8 cellular contexts compared by ENCODE assay signal in the genomic region with DNA sequence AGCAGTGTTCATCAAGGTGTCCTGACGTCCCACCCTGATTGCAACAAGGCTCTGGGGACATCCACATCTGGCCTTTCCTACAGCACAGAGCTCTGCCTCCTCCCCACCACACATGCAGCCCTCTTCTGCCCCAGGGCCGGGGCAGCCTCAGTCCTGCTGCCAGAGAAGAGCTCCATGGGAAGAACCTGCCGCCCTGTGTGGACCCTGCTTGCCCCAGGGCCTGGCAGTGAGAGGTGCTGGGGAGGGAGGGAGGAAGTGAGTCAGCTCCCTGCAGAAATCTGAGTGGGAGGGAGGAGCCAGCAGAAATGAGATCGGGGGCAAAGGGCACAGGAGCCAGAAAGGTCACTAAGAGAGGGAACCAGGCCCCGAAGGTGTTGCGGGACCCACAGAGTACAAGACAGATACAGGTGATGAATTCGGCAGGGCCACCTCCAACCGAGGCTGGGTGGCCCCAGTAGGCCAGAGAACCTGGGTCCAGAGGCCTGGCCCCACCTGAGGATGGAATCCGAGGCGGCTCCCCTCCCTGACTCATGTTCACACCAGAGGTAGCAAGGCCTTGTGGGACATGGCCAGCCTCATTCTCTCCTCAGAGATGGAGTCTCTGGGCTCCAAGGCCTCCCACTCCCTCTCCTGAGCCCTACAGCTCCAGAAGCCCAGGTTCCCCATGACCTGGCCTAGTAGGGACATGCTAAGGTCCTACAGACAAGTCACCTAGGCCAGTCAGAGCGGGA. TPM values are rescaled to one million over a fixed set of nuclear protein-coding genes. Genes with fewer than 3 reads are reported as not detected.
DNase-seq lines count a peak whose midpoint lies in the region; TF ChIP-seq lines count a peak whose summit lies in the region.

No MANE protein-coding gene starts in this region.

- DNase-seq in NCI-H460 (ENCODE audit: extremely low read depth, low read depth) (peak; percentile 62), fibroblast of villous mesenchyme (ENCODE audit: low read depth) (peak; percentile 55), hepatic stellate cell (ENCODE audit: low spot score) (no peak), NCI-H2227 treated with DMSO at 0.1 percent for 48 hours (lab: John Stamatoyannopoulos, UW) (no peak), testis (no peak)
- DNase-seq in activated T-cell treated with anti-CD3 and anti-CD28 coated beads, Interleukin-2, amount 50 U/mL, for 48 hours = peak; percentile 76 to 83

- 72 to 86% methylated on average over 8 to 11 of the region's 11 CpGs for WGBS in testis, 2 donors

- peaks cover 36 to 50% (median 49%) of the 10 kb centered on the region in 3 donors for H3K4me1 ChIP-seq in skeletal muscle tissue (ENCODE audit: control insufficient read depth in 3 of 3, insufficient read depth in 3 of 3, low read length in 3 of 3)
- H3K4me1 ChIP-seq in testis = peaks cover 21% of the 10 kb centered on the region

- peak overlapping the region; percentile 3 for H3K27ac ChIP-seq in C4-2B
- peak overlapping the region; percentile 66 for H3K27ac ChIP-seq in skeletal muscle tissue (ENCODE audit: low read depth, low read length)
- H3K27ac ChIP-seq in testis = no peak overlapping the region

- intact Hi-C loops in testis (cut with DNase I; ENCODE audit: low total_unique reads) = no loop called here

- TF ChIP-seq CTCF in C4-2B (conservative IDR thresholded peaks at IDR 0.05) = no peak
- no peak for TF ChIP-seq CTCF in fibroblast of villous mesenchyme (IDR thresholded peaks at IDR 0.05; ENCODE audit: insufficient read depth, low read depth, low read length)
- no peak for TF ChIP-seq CTCF in testis (IDR thresholded peaks at IDR 0.05)

- no peaks in the 10 kb centered on the region for H3K27me3 ChIP-seq in skeletal muscle tissue (ENCODE audit: control insufficient read depth in 3 of 3, insufficient read depth in 3 of 3, low read length in 3 of 3)
- no peaks in the 10 kb centered on the region for H3K27me3 ChIP-seq in testis

- no peaks in the 10 kb centered on the region for H3K36me3 ChIP-seq in skeletal muscle tissue (ENCODE audit: control insufficient read depth in 3 of 3, insufficient read depth in 3 of 3, low read length in 3 of 3)
- H3K36me3 ChIP-seq in testis (ENCODE audit: low read depth, missing control alignments) = no peaks in the 10 kb centered on the region

- H3K4me3 ChIP-seq in fibroblast of villous mesenchyme (ENCODE audit: low read depth, low read length) (no peak overlapping the region), skeletal muscle tissue (ENCODE audit: low read length in 3 of 3) (peak overlapping the region; percentile 29 to 49 (median 30)), testis (no peak overlapping the region)

- H3K9me3 ChIP-seq in skeletal muscle tissue (ENCODE audit: control insufficient read depth in 3 of 3, low read length in 3 of 3) = no peaks in the 10 kb centered on the region
- H3K9me3 ChIP-seq in testis = no peaks in the 10 kb centered on the region

- no peak for TF ChIP-seq POLR2A in testis (IDR thresholded peaks at IDR 0.05)

- peak overlapping the region; percentile 23 to 57 (median 43) for H3K9ac ChIP-seq in skeletal muscle tissue (ENCODE audit: low read depth in 1 of 3, low read length in 3 of 3)

RNA-seq across cellular contexts. Expression of a gene that starts 24.8 kb away (rescaled TPM):
- 10.6 and 10.9 TPM in 2 replicates for total RNA-seq in NCI-H460 (2014; rRNA removed; shearing (Covaris generic))
- 19.8 and 24.7 TPM in 2 replicates for polyA plus RNA-seq in NCI-H460 (2014; cell fraction: nucleus; rRNA removed)
- 59.6 and 61.2 TPM in 2 replicates for total RNA-seq in fibroblast of villous mesenchyme
- 171 TPM for total RNA-seq in skeletal muscle tissue
- 100 to 1,000 TPM in 1 of 2 donors, 10 to 100 TPM in 1; 91.1 to 154 TPM for total RNA-seq in testis
- polyA plus RNA-seq in testis (ENCODE audit: insufficient read depth, low read depth, low replicate concordance) = 89.1 TPM

Comparison
In these comparisons a context has a peak if more than half of its experiments do, and no peak if none do; other contexts are left out.
1. H3K27ac ChIP-seq: peak in C4-2B (single experiment) and skeletal muscle tissue (single experiment); none in testis (0 of 2).
2. DNase-seq: peak in NCI-H460 (single experiment), activated T-cell treated with anti-CD3 and anti-CD28 coated beads, Interleukin-2, amount 50 U/mL, for 48 hours (2 of 2) and fibroblast of villous mesenchyme (single experiment); none in hepatic stellate cell (single experiment), NCI-H2227 treated with DMSO at 0.1 percent for 48 hours (single experiment) and testis (single experiment).
3. H3K4me3 ChIP-seq: peak in skeletal muscle tissue (3 of 3); none in fibroblast of villous mesenchyme (single experiment) and testis (0 of 2).